ENCODE assay signal across 26 cellular contexts in genomic region chr5:35656721-35657120, GRCh38. TPM values are rescaled to one million over a fixed set of nuclear protein-coding genes. Genes with fewer than 3 reads are reported as not detected.
DNase-seq lines count a peak whose midpoint lies in the region; ATAC-seq and FAIRE-seq lines count a peak whose summit lies in the region.
"Had no signal": no experiment of that assay in that cellular context is flagged by ENCODE, and none has a peak within 500 bp of the region (broad histone marks: within the 10 kb centered on the region; RNA-seq: fewer than 3 reads in every experiment).

No MANE protein-coding gene starts in this region.

- H3K4me3 ChIP-seq in adipocyte (ENCODE audit: low read length) (no peak overlapping the region), iPS DF 6.9 (ENCODE audit: low read length) (no peak overlapping the region), skeletal muscle cell (ENCODE audit: low read depth, low read length) (no peak overlapping the region)
- H3K4me3 ChIP-seq: ascending aorta, left lung, mucosa of descending colon, skin epidermis had no signal

- no peaks in the 10 kb centered on the region for H3K9me3 Mint-ChIP-seq in activated CD4-positive, alpha-beta T cell treated with anti-CD3 and anti-CD28 coated beads, Interleukin-2, amount 10 ng/mL, durations not matched to agents 24 days and 14 days

- H3K36me3 Mint-ChIP-seq in activated CD4-positive, alpha-beta T cell treated with anti-CD3 and anti-CD28 coated beads, Interleukin-2, amount 10 ng/mL, durations not matched to agents 24 days and 14 days (ENCODE audit: low read depth), result peaks cover 4% of the 10 kb centered on the region
- H3K36me3 Mint-ChIP-seq: IgD-negative memory B cell had no signal

- H3K27ac Mint-ChIP-seq in activated CD4-positive, alpha-beta T cell treated with anti-CD3 and anti-CD28 coated beads, Interleukin-2, amount 10 ng/mL, durations not matched to agents 24 days and 14 days, result no peak overlapping the region
- H3K27ac Mint-ChIP-seq: activated naive CD4-positive, alpha-beta T cell treated with anti-CD3 and anti-CD28 coated beads, Interleukin-2, amount 50 U/mL, for 24 hours; B cell; IgD-negative memory B cell had no signal

- peak; percentile 24 for DNase-seq in GM04503 (ENCODE audit: low read depth)
- DNase-seq in adipocyte (ENCODE audit: low read depth), result peak; percentile 64
- DNase-seq in iPS DF 6.9 (ENCODE audit: low read depth, low spot score), result peak; percentile 20
- DNase-seq in skeletal muscle cell (ENCODE audit: low read depth), result peak; percentile 9
- no peak for DNase-seq in activated CD4-positive, alpha-beta T cell treated with anti-CD3 and anti-CD28 coated beads, Interleukin-2, amount 10 ng/mL, durations not matched to agents 24 days and 14 days
- DNase-seq in activated gamma-delta T cell treated with Interleukin-2 at 50 U/mL for 16 hours, result no peak
- no peak for DNase-seq in urothelium cell line (ENCODE audit: low spot score)
- DNase-seq: activated CD4-positive, alpha-beta T cell treated with anti-CD3 and anti-CD28 coated beads for 1 hour; activated T-cell treated with anti-CD3 and anti-CD28 coated beads, Interleukin-2, amount 50 U/mL, for 48 hours; DMS79; GOT3; left lung; mucosa of descending colon; NCI-H1105; NCI-H2029; PC-3; Right ventricle myocardium superior; stimulated activated CD4-positive, alpha-beta T cell treated with anti-CD3 and anti-CD28 coated beads, Interleukin-4, amount 100 ng/mL, for 1 hour; stimulated activated naive CD4-positive, alpha-beta T cell had no signal

- H3K4me3 Mint-ChIP-seq in activated CD4-positive, alpha-beta T cell treated with anti-CD3 and anti-CD28 coated beads, Interleukin-2, amount 10 ng/mL, durations not matched to agents 24 days and 14 days, result no peak overlapping the region
- H3K4me3 Mint-ChIP-seq: activated naive CD4-positive, alpha-beta T cell treated with anti-CD3 and anti-CD28 coated beads, Interleukin-2, amount 50 U/mL, for 24 hours; B cell; IgD-negative memory B cell had no signal

- H3K9me3 ChIP-seq in adipocyte (ENCODE audit: control insufficient read depth, low read length) (no peaks in the 10 kb centered on the region), iPS DF 6.9 (ENCODE audit: control insufficient read depth, insufficient read depth, low read length) (no peaks in the 10 kb centered on the region)
- H3K9me3 ChIP-seq: ascending aorta, left lung, mucosa of descending colon had no signal

- no peaks in the 10 kb centered on the region for H3K27me3 ChIP-seq in adipocyte (replicated peaks; ENCODE audit: control insufficient read depth, insufficient read depth, low read length)
- H3K27me3 ChIP-seq in iPS DF 6.9 (ENCODE audit: control insufficient read depth, insufficient read depth, low read length), result no peaks in the 10 kb centered on the region
- H3K27me3 ChIP-seq: ascending aorta, left lung had no signal

- no peak for FAIRE-seq in urothelium cell line (lab: Jason Lieb, UNC)
- FAIRE-seq: GM12892 had no signal

- no peaks in the 10 kb centered on the region for H3K27me3 Mint-ChIP-seq in activated CD4-positive, alpha-beta T cell treated with anti-CD3 and anti-CD28 coated beads, Interleukin-2, amount 10 ng/mL, durations not matched to agents 24 days and 14 days
- H3K27me3 Mint-ChIP-seq: activated naive CD4-positive, alpha-beta T cell treated with anti-CD3 and anti-CD28 coated beads, Interleukin-2, amount 50 U/mL, for 24 hours; B cell; IgD-negative memory B cell had no signal

- H3K4me1 Mint-ChIP-seq in activated CD4-positive, alpha-beta T cell treated with anti-CD3 and anti-CD28 coated beads, Interleukin-2, amount 10 ng/mL, durations not matched to agents 24 days and 14 days, result peaks cover 6% of the 10 kb centered on the region
- H3K4me1 Mint-ChIP-seq: B cell, IgD-negative memory B cell had no signal

- H3K9ac ChIP-seq in adipocyte (ENCODE audit: low read length), result no peak overlapping the region

- intact Hi-C loops in activated CD4-positive, alpha-beta T cell treated with anti-CD3 and anti-CD28 coated beads, Interleukin-2, amount 10 ng/mL, durations not matched to agents 24 days and 14 days (cut with micrococcal nuclease), result no loop called here

- H3K36me3 ChIP-seq in adipocyte (ENCODE audit: control insufficient read depth, insufficient read depth, low read length, severe bottlenecking), result no peaks in the 10 kb centered on the region
- H3K36me3 ChIP-seq in iPS DF 6.9 (ENCODE audit: control insufficient read depth, insufficient read depth, low read length), result no peaks in the 10 kb centered on the region
- H3K36me3 ChIP-seq: ascending aorta, left lung had no signal

- no peak overlapping the region for H3K27ac ChIP-seq in iPS DF 6.9 (ENCODE audit: low read length)
- H3K27ac ChIP-seq: ascending aorta, left lung, skin epidermis had no signal

- no peak for ATAC-seq in GM21723 (IDR thresholded peaks at IDR 0.05; ENCODE audit: unreplicated experiment)
- ATAC-seq: left lung, mucosa of descending colon, PC-3 had no signal

- H3K4me1 ChIP-seq in adipocyte (ENCODE audit: control insufficient read depth, insufficient read depth, low read length) (no peaks in the 10 kb centered on the region), iPS DF 6.9 (ENCODE audit: control insufficient read depth, insufficient read depth, low read length) (peaks cover 1% of the 10 kb centered on the region; the same call in 1 of the 2 replicates)
- H3K4me1 ChIP-seq: ascending aorta, left lung had no signal

RNA-seq across cellular contexts. Expression of gene SPEF2, which starts 39.1 kb away (rescaled TPM):
- total RNA-seq in activated CD4-positive, alpha-beta T cell treated with anti-CD3 and anti-CD28 coated beads, Interleukin-2, amount 10 ng/mL, durations not matched to agents 24 days and 14 days, result 5.5 and 5.8 TPM in 2 replicates

Comparison
In these comparisons a context has a peak if more than half of its experiments do, and no peak if none do; other contexts are left out.
1. DNase-seq: peak in GM04503 (single experiment), adipocyte (single experiment), iPS DF 6.9 (single experiment) and skeletal muscle cell (single experiment); none in activated CD4-positive, alpha-beta T cell treated with anti-CD3 and anti-CD28 coated beads, Interleukin-2, amount 10 ng/mL, durations not matched to agents 24 days and 14 days (single experiment), activated gamma-delta T cell treated with Interleukin-2 at 50 U/mL for 16 hours (single experiment) and urothelium cell line (single experiment).